In the genomic region with DNA sequence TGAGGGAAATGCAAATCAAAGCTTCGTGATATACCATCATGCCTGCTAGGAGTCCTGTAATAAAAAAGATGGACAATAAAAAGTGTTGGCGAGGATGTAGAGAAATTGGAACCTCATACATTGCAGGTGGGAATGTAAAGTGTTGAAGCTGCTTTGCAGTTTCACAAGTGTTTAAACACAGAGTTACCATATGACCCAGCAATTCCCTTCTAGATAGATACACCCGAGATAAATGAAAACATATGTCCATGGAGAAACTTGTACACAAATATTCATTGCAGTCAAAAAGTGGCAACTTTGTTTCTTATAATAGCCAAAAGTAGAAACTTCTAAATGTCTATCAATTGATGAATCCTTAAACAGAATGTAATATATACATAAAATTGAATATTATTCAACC, we compare ENCODE assay signal across 1 cellular context.
TF ChIP-seq lines count a peak whose summit lies in the region.

No MANE protein-coding gene starts in this region.

TF ChIP-seq in SK-N-SH treated with all-trans-retinoic acid at 6 μM for 48 hours, 23 proteins besides CTCF, POLR2A, EP300 and RAD21 (continued from another document):
- no peak for TF ChIP-seq POU6F1 (CRISPR knock-in tag; IDR thresholded peaks at IDR 0.05; ENCODE audit: borderline replicate concordance, low read depth)
- TF ChIP-seq CSDC2 (CRISPR knock-in tag; IDR thresholded peaks at IDR 0.05), result no peak
- TF ChIP-seq ZNF8 (CRISPR knock-in tag; IDR thresholded peaks at IDR 0.05), result no peak
- no peak for TF ChIP-seq ZNF70 (CRISPR knock-in tag; IDR thresholded peaks at IDR 0.05)
